Comparison of ENCODE assay signal across 20 cellular contexts in genomic region chr15:25946241-25946786, GRCh38.
A peak's percentile ranks its signal among the peaks of the same experiment; 100 is the strongest.
DNase-seq lines count a peak whose midpoint lies in the region; ATAC-seq and TF ChIP-seq lines count a peak whose summit lies in the region.
"Had no signal": no experiment of that assay in that cellular context is flagged by ENCODE, and none has a peak within 500 bp of the region (broad histone marks: within the 10 kb centered on the region; RNA-seq: fewer than 3 reads in every experiment).

No MANE protein-coding gene starts in this region.

- H3K36me3 ChIP-seq in endodermal cell (ENCODE audit: control insufficient read depth, insufficient read depth, low read length) (no peaks in the 10 kb centered on the region), neuronal stem cell (replicated peaks in 1 of 2; ENCODE audit: control insufficient read depth in 2 of 2, insufficient read depth in 2 of 2, low read length in 2 of 2) (no peaks in the 10 kb centered on the region)
- H3K36me3 ChIP-seq: BE2C, HAP-1 had no signal

- H3K27ac ChIP-seq in endodermal cell (ENCODE audit: low read depth, low read length): no peak overlapping the region
- no peak overlapping the region for H3K27ac ChIP-seq in neuronal stem cell (replicated peaks; ENCODE audit: low read length)
- H3K27ac ChIP-seq: A549, KMS-11 had no signal

- TF ChIP-seq CTCF in endodermal cell (conservative IDR thresholded peaks at IDR 0.05): no peak

- no peak overlapping the region for H3K4me3 ChIP-seq in endodermal cell (ENCODE audit: low read length)
- H3K4me3 ChIP-seq in neuronal stem cell (ENCODE audit: low read length in 2 of 2): no peak overlapping the region
- H3K4me3 ChIP-seq: A549, HAP-1 had no signal

- H2AFZ ChIP-seq in neuronal stem cell (ENCODE audit: low read length): no peak overlapping the region

- H3K23ac ChIP-seq in neuronal stem cell (ENCODE audit: low read depth, low read length, poor library complexity): no peak overlapping the region

- H3K4me2 ChIP-seq in neuronal stem cell (ENCODE audit: insufficient read depth, low read length, poor library complexity, severe bottlenecking): no peak overlapping the region
- H3K4me2 ChIP-seq: KMS-11, SK-N-SH had no signal

- no peaks in the 10 kb centered on the region for H3K4me1 ChIP-seq in endodermal cell (ENCODE audit: control insufficient read depth, insufficient read depth, low read length)
- H3K4me1 ChIP-seq in neuronal stem cell (ENCODE audit: control insufficient read depth in 2 of 2, insufficient read depth in 1 of 2, low read depth in 1 of 2, low read length in 2 of 2): peaks cover 2 to 5% of the 10 kb centered on the region in 2 donors
- H3K4me1 ChIP-seq: BE2C had no signal

- DNase-seq in COLO668 (lab: John Stamatoyannopoulos, UW; ENCODE audit: unreplicated experiment): peak; percentile 5
- peak; percentile 18 for DNase-seq in NCI-H1092 treated with DMSO at 0.1 percent for 48 hours (lab: John Stamatoyannopoulos, UW)
- DNase-seq in endodermal cell: peak; percentile 64
- no peak for DNase-seq in neuronal stem cell (ENCODE audit: low spot score)
- no peak for DNase-seq in NCI-H524 treated with DMSO at 0.1 percent for 48 hours (lab: John Stamatoyannopoulos, UW)
- no peak for DNase-seq in NCI-H1105 (lab: John Stamatoyannopoulos, UW)
- DNase-seq: BE2C; CD4-positive, alpha-beta T cell; GDM1; NCI-H1694; NCI-H2081 treated with DMSO at 0.1 percent for 48 hours; NCI-H446 treated with DMSO at 0.1 percent for 48 hours; NCI-H69; SIG-M5; SK-N-SH had no signal

- H3K9ac ChIP-seq in endodermal cell (ENCODE audit: extremely low read depth, low read length, poor library complexity, severe bottlenecking): no peak overlapping the region
- no peak overlapping the region for H3K9ac ChIP-seq in neuronal stem cell (ENCODE audit: low read depth, low read length, poor library complexity)
- H3K9ac ChIP-seq: KMS-11, SK-N-SH had no signal

- H3K27ac Mint-ChIP-seq in endodermal cell: no peak overlapping the region
- H3K27ac Mint-ChIP-seq: CD4-positive, alpha-beta T cell had no signal

- WGBS in endodermal cell (ENCODE audit: insufficient coverage in 1 of 2, insufficient read length in 1 of 2), 2 experiments: 90 to 93% methylated on average over 12 to 21 of the region's 21 CpGs
- WGBS in neuronal stem cell (ENCODE audit: extremely low coverage in 2 of 2, insufficient read length in 2 of 2, insufficient replicate concordance in 1 of 2), 2 donors: no CpG with 5 or more reads among the region's 21 CpGs

- peak overlapping the region; percentile 83 for H2BK15ac ChIP-seq in neuronal stem cell (ENCODE audit: low read length)

- ATAC-seq in HG03565 (IDR thresholded peaks at IDR 0.05; ENCODE audit: unreplicated experiment) (no peak), GM18868 (IDR thresholded peaks at IDR 0.05; ENCODE audit: unreplicated experiment) (no peak)
- ATAC-seq: A549 had no signal

- H3K18ac ChIP-seq in neuronal stem cell (ENCODE audit: low read length): peak overlapping the region; percentile 6

- H3K79me1 ChIP-seq in neuronal stem cell (ENCODE audit: low read depth, low read length): no peaks in the 10 kb centered on the region

- H4K8ac ChIP-seq in neuronal stem cell (ENCODE audit: low read depth, low read length): no peak overlapping the region

- peaks cover 11% of the 10 kb centered on the region for H3K4me1 Mint-ChIP-seq in endodermal cell

- H3K27me3 ChIP-seq in endodermal cell (ENCODE audit: control insufficient read depth, insufficient read depth, low read length, poor library complexity, severe bottlenecking): no peaks in the 10 kb centered on the region
- H3K27me3 ChIP-seq in neuronal stem cell (ENCODE audit: control insufficient read depth in 3 of 3, insufficient read depth in 3 of 3, low read depth in 1 of 3, low read length in 3 of 3): no peaks in the 10 kb centered on the region
- H3K27me3 ChIP-seq: BE2C had no signal

- H3K4ac ChIP-seq in neuronal stem cell (ENCODE audit: low read length): no peak overlapping the region

- H3K36me3 Mint-ChIP-seq in endodermal cell (ENCODE audit: low read depth): no peaks in the 10 kb centered on the region

- H3K9me3 Mint-ChIP-seq in endodermal cell: peaks cover 4% of the 10 kb centered on the region
- H3K9me3 Mint-ChIP-seq: CD4-positive, alpha-beta T cell had no signal

- H3K9me3 ChIP-seq in endodermal cell (ENCODE audit: control insufficient read depth, low read length) (no peaks in the 10 kb centered on the region), neuronal stem cell (replicated peaks in 1 of 2; ENCODE audit: control insufficient read depth in 2 of 2, insufficient read depth in 1 of 2, low read depth in 1 of 2, low read length in 2 of 2) (peaks cover 2 to 3% of the 10 kb centered on the region in 2 donors)
- H3K9me3 ChIP-seq: A549, BE2C, HAP-1, SK-N-SH had no signal

- no peak overlapping the region for H2BK5ac ChIP-seq in neuronal stem cell (ENCODE audit: low read length)

- peak overlapping the region; percentile 75 for H3K14ac ChIP-seq in neuronal stem cell (ENCODE audit: low read length)

- H3K27me3 Mint-ChIP-seq in endodermal cell (ENCODE audit: insufficient read depth): no peaks in the 10 kb centered on the region
- H3K27me3 Mint-ChIP-seq: CD4-positive, alpha-beta T cell had no signal

- H3K4me3 Mint-ChIP-seq in endodermal cell: no peak overlapping the region
- H3K4me3 Mint-ChIP-seq: CD4-positive, alpha-beta T cell had no signal

- peak overlapping the region; percentile 21 for H2BK120ac ChIP-seq in neuronal stem cell (ENCODE audit: low read depth, low read length)

- H2BK12ac ChIP-seq in neuronal stem cell (ENCODE audit: low read length): no peak overlapping the region

- peak overlapping the region; percentile 96 for H2AK5ac ChIP-seq in neuronal stem cell (ENCODE audit: low read depth, low read length)

- no peak overlapping the region for H4K91ac ChIP-seq in neuronal stem cell (ENCODE audit: low read depth, low read length, poor library complexity)

Comparison
In these comparisons a context has a peak if more than half of its experiments do, and no peak if none do; other contexts are left out.
1. DNase-seq: peak in COLO668 (single experiment), NCI-H1092 treated with DMSO at 0.1 percent for 48 hours (single experiment) and endodermal cell (single experiment); none in neuronal stem cell (single experiment), NCI-H524 treated with DMSO at 0.1 percent for 48 hours (single experiment) and NCI-H1105 (single experiment).